ENCODE assay signal across 28 cellular contexts in genomic region chr3:195191580-195191979, GRCh38.
"Had no signal": no experiment of that assay in that cellular context is flagged by ENCODE, and none has a peak within 500 bp of the region (broad histone marks: within the 10 kb centered on the region; RNA-seq: fewer than 3 reads in every experiment).

No MANE protein-coding gene starts in this region.

- ATAC-seq: foreskin keratinocyte; gastroesophageal sphincter; heart left ventricle; left colon; left lobe of liver; lower lobe of right lung; mucosa of descending colon; naive thymus-derived CD8-positive, alpha-beta T cell had no signal

- H3K36me3 ChIP-seq: esophagus muscularis mucosa, gastroesophageal sphincter, heart left ventricle, left ventricle myocardium inferior, lower lobe of right lung had no signal

- H3K4me3 Mint-ChIP-seq: immature natural killer cell; mesothelial cell of epicardium; naive B cell; naive thymus-derived CD8-positive, alpha-beta T cell had no signal

- H3K27ac Mint-ChIP-seq: immature natural killer cell; mesothelial cell of epicardium; naive B cell; naive thymus-derived CD8-positive, alpha-beta T cell had no signal

- H3K4me3 ChIP-seq: coronary artery, dorsolateral prefrontal cortex, esophagus muscularis mucosa, gastroesophageal sphincter, heart left ventricle, hepatocyte, left ventricle myocardium inferior, lower lobe of right lung, mucosa of descending colon had no signal

- H3K27ac ChIP-seq: coronary artery, dorsolateral prefrontal cortex, esophagus muscularis mucosa, foreskin keratinocyte, gastroesophageal sphincter, heart left ventricle, hepatocyte, left ventricle myocardium inferior, lower lobe of right lung had no signal

- H3K4me2 ChIP-seq: hepatocyte had no signal

- FAIRE-seq: colon, endometrium, endothelial cell of umbilical vein, frontal cortex, kidney had no signal

- H3K27me3 Mint-ChIP-seq: naive B cell; naive thymus-derived CD8-positive, alpha-beta T cell had no signal

- DNase-seq: dermis blood vessel endothelial cell; dorsolateral prefrontal cortex; effector CD4-positive, alpha-beta T cell; effector memory CD4-positive, alpha-beta T cell; foreskin keratinocyte; heart left ventricle; hypothalamus; immature natural killer cell; islet precursor cell; kidney glomerular epithelial cell; left colon; left ventricle myocardium inferior; lower lobe of right lung; mesenchymal stem cell; mucosa of descending colon; naive B cell; naive thymus-derived CD8-positive, alpha-beta T cell had no signal

- H3K27me3 ChIP-seq: dorsolateral prefrontal cortex, esophagus muscularis mucosa, foreskin keratinocyte, gastroesophageal sphincter, heart left ventricle, hepatocyte had no signal

- H2AFZ ChIP-seq: hepatocyte had no signal
